1 cellular context compared by ENCODE assay signal in genomic region chr10:121975295-121976086, GRCh38.
TF ChIP-seq lines count a peak whose summit lies in the region.

No MANE protein-coding gene starts in this region.

TF ChIP-seq in HCT116, 20 proteins besides CTCF, POLR2A, EP300 and RAD21 (continued from another document):
- no peak; the same call in 1 of the 2 replicates for TF ChIP-seq SRF (IDR thresholded peaks at IDR 0.05; ENCODE audit: low read depth)
- no peak for TF ChIP-seq TCF7L2 (IDR thresholded peaks at IDR 0.05; ENCODE audit: borderline replicate concordance, extremely low read depth, insufficient read depth, insufficient read length)
- no peak for TF ChIP-seq ELF1 (IDR thresholded peaks at IDR 0.05; ENCODE audit: borderline replicate concordance, low read depth)
- no peak for TF ChIP-seq POLR2AphosphoS5 (IDR thresholded peaks at IDR 0.05; ENCODE audit: low read depth, low read length)
- TF ChIP-seq EGR1 (IDR thresholded peaks at IDR 0.05; ENCODE audit: low read depth) = no peak
- TF ChIP-seq MAX (IDR thresholded peaks at IDR 0.05) = no peak
- no peak for TF ChIP-seq FOSL1 (IDR thresholded peaks at IDR 0.05; ENCODE audit: low read depth)
- TF ChIP-seq CEBPB (IDR thresholded peaks at IDR 0.05; ENCODE audit: low read depth) = no peak
- no peak for TF ChIP-seq SP1 (IDR thresholded peaks at IDR 0.05; ENCODE audit: low read depth)
- TF ChIP-seq, protein P1, sequence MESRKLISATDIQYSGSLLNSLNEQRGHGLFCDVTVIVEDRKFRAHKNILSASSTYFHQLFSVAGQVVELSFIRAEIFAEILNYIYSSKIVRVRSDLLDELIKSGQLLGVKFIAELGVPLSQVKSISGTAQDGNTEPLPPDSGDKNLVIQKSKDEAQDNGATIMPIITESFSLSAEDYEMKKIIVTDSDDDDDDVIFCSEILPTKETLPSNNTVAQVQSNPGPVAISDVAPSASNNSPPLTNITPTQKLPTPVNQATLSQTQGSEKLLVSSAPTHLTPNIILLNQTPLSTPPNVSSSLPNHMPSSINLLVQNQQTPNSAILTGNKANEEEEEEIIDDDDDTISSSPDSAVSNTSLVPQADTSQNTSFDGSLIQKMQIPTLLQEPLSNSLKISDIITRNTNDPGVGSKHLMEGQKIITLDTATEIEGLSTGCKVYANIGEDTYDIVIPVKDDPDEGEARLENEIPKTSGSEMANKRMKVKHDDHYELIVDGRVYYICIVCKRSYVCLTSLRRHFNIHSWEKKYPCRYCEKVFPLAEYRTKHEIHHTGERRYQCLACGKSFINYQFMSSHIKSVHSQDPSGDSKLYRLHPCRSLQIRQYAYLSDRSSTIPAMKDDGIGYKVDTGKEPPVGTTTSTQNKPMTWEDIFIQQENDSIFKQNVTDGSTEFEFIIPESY (IDR thresholded peaks at IDR 0.05; ENCODE audit: extremely low read depth, insufficient replicate concordance, low read length) = no peak
